In genomic region chr11:3841426-3842304, GRCh38 we compare ENCODE assay signal across 8 cellular contexts. TPM values are rescaled to one million over a fixed set of nuclear protein-coding genes. Genes with fewer than 3 reads are reported as not detected.
DNase-seq lines count a peak whose midpoint lies in the region; ATAC-seq, FAIRE-seq and TF ChIP-seq lines count a peak whose summit lies in the region.

No MANE protein-coding gene starts in this region.

- peak overlapping the region; percentile 65 for H4K5ac ChIP-seq in H1 (ENCODE audit: insufficient read length, low read depth, low read length)

- peak overlapping the region; percentile 71; the same call in 1 of the 2 replicates for H2BK5ac ChIP-seq in H1 (ENCODE audit: low read depth, low read length)

- peaks cover 10 to 14% of the 10 kb centered on the region in 2 experiments for H4K20me1 ChIP-seq in H1 (replicated peaks in 1 of 2; ENCODE audit: control insufficient read depth in 1 of 2, insufficient read depth in 2 of 2, low read length in 2 of 2)

- CTCF ChIA-PET in activated CD8-positive, alpha-beta T cell treated with anti-CD3 and anti-CD28 coated beads, Interleukin-2, amount 10 ng/mL, durations not matched to agents 7 days and 5 days (lab: Charles Lee): interaction anchor here (0.7 to 19.3 kb wide), 45 partner anchors 8 to 253 kb away, joined by 3 to 458 read pairs (median 4); partner anchors contain the start of genes NUP98, PGAP2, RRM1 and STIM1
- CTCF ChIA-PET in H1 (lab: Charles Lee; ENCODE audit: partially characterized antibody): interaction anchor here (0.7 to 20.2 kb wide), 19 partner anchors 10 to 228 kb away, joined by 3 to 422 read pairs (median 5); partner anchors contain the start of gene STIM1

- peak overlapping the region; percentile 25 for H3K56ac ChIP-seq in H1 (replicated peaks; ENCODE audit: insufficient read length, low read depth, low read length)

- 23% methylated on average over 37 of the region's 41 CpGs; no CpG with 5 or more reads in 1 of the 2 experiments for WGBS in H1 (ENCODE audit: extremely low coverage in 1 of 2, insufficient coverage in 1 of 2, insufficient read length in 1 of 2, insufficient replicate concordance in 2 of 2, low coverage in 1 of 2, low lambda C conversion rate in 2 of 2, missing lambda C conversion rate in 1 of 2), 2 experiments

- peaks cover 5 to 14% (median 8%) of the 10 kb centered on the region in 4 experiments; a peak in 4 of 7 replicates for H3K4me1 ChIP-seq in H1 (replicated peaks in 1 of 4; ENCODE audit: control insufficient read depth in 3 of 4, insufficient read depth in 4 of 4, low read length in 3 of 4)

- TF ChIP-seq CTCF in H1 (IDR thresholded peaks at IDR 0.05; ENCODE audit: control extremely low read depth in 1 of 3, insufficient read depth in 1 of 3, low read depth in 1 of 3, low read length in 3 of 3): peak; percentile 66 to 83 (median 72)

- TF ChIP-seq EP300 in H1 (IDR thresholded peaks at IDR 0.05; ENCODE audit: borderline replicate concordance in 1 of 2, low read depth in 2 of 2, low read length in 2 of 2): 0 out of 3 replicates have a peak, but pooled peaks of 1 of the 2 experiments have one; percentile 6

- peak overlapping the region; percentile 99 for H3K27ac Mint-ChIP-seq in activated CD8-positive, alpha-beta T cell treated with anti-CD3 and anti-CD28 coated beads, Interleukin-2, amount 10 ng/mL, durations not matched to agents 7 days and 5 days

- H3K9me3 ChIP-seq in H1 (ENCODE audit: insufficient read depth in 2 of 2, low read depth in 1 of 2, low read length in 1 of 2): no peaks in the 10 kb centered on the region

- ATAC-seq in GM19397 (IDR thresholded peaks at IDR 0.05; ENCODE audit: unreplicated experiment): peak; percentile 50
- ATAC-seq in HG03520 (IDR thresholded peaks at IDR 0.05; ENCODE audit: unreplicated experiment): peak; percentile 45
- ATAC-seq in activated CD8-positive, alpha-beta T cell treated with anti-CD3 and anti-CD28 coated beads, Interleukin-2, amount 10 ng/mL, durations not matched to agents 7 days and 5 days: peak; percentile 71
- ATAC-seq in stimulated activated naive CD8-positive, alpha-beta T cell treated with anti-CD3 and anti-CD28 coated beads, Interleukin-15, Interleukin-2, amounts not matched to agents 100 U/mL and 50 U/mL, for 24 hours: no peak

- no peak overlapping the region for H2BK15ac ChIP-seq in H1 (ENCODE audit: low read length)

- peak overlapping the region; percentile 81 for H3K4me3 Mint-ChIP-seq in activated CD8-positive, alpha-beta T cell treated with anti-CD3 and anti-CD28 coated beads, Interleukin-2, amount 10 ng/mL, durations not matched to agents 7 days and 5 days

- DNase-seq in Caki2 (ENCODE audit: low read depth) (peak; percentile 79), NCI-H69 (lab: John Stamatoyannopoulos, UW) (peak; percentile 93), H1 (ENCODE audit: low read depth in 1 of 2, low spot score in 2 of 2) (peak in 1 of 2 experiments; percentile 59), mesenteric fat pad (ENCODE audit: low spot score) (peak; percentile 94)
- peak; percentile 94 for DNase-seq in activated CD8-positive, alpha-beta T cell treated with anti-CD3 and anti-CD28 coated beads, Interleukin-2, amount 10 ng/mL, durations not matched to agents 7 days and 5 days
- DNase-seq in stimulated activated naive CD8-positive, alpha-beta T cell treated with anti-CD3 and anti-CD28 coated beads, Interleukin-15, Interleukin-2, amounts not matched to agents 100 U/mL and 50 U/mL, for 24 hours: peak; percentile 96

- H3K27me3 ChIP-seq in H1 (replicated peaks in 1 of 4; ENCODE audit: control insufficient read depth in 3 of 4, extremely low read depth in 1 of 4, insufficient read depth in 3 of 4, low read length in 3 of 4): peaks cover 0 to 3% (median 0%) of the 10 kb centered on the region in 4 experiments; a peak in 1 of 7 replicates

- no peak for FAIRE-seq in H1 (lab: Jason Lieb, UNC)

- H2BK20ac ChIP-seq in H1 (ENCODE audit: low read length): no peak overlapping the region

- peak overlapping the region; percentile 75 to 85 for H3K4me2 ChIP-seq in H1 (ENCODE audit: insufficient read depth in 1 of 2, low read depth in 2 of 2, low read length in 2 of 2)

- no peaks in the 10 kb centered on the region for H3K27me3 Mint-ChIP-seq in activated CD8-positive, alpha-beta T cell treated with anti-CD3 and anti-CD28 coated beads, Interleukin-2, amount 10 ng/mL, durations not matched to agents 7 days and 5 days (ENCODE audit: low read depth)

- peaks cover 14% of the 10 kb centered on the region for H3K79me1 ChIP-seq in H1 (ENCODE audit: low read depth, low read length)

- no peak overlapping the region for H3K27ac ChIP-seq in H1 (ENCODE audit: low read depth, low read length)

- H2BK12ac ChIP-seq in H1 (ENCODE audit: low read depth, low read length): no peak overlapping the region

- no peaks in the 10 kb centered on the region for H3K9me3 Mint-ChIP-seq in activated CD8-positive, alpha-beta T cell treated with anti-CD3 and anti-CD28 coated beads, Interleukin-2, amount 10 ng/mL, durations not matched to agents 7 days and 5 days (ENCODE audit: insufficient read depth)

- H3K4me3 ChIP-seq in H1 (ENCODE audit: extremely low read depth in 1 of 4, insufficient read depth in 2 of 4, low read depth in 3 of 4, low read length in 4 of 4): peak overlapping the region; percentile 36 to 97 (median 59)

- H3K14ac ChIP-seq in H1 (ENCODE audit: insufficient read length): no peak overlapping the region

- TF ChIP-seq RAD21 in H1 (IDR thresholded peaks at IDR 0.05 in 1 of 2, conservative IDR thresholded peaks at IDR 0.05 in 1 of 2; ENCODE audit: low read depth in 2 of 2, low read length in 2 of 2): peak; percentile 40 to 68; a peak in 3 of 4 replicates

- peak overlapping the region; percentile 83 for H3K18ac ChIP-seq in H1 (ENCODE audit: extremely low read depth, low read length)

- peak overlapping the region in 1 of 4 experiments; percentile 0; a peak in 1 of 7 replicates for H3K9ac ChIP-seq in H1 (replicated peaks in 1 of 4; ENCODE audit: extremely low read depth in 1 of 4, low read depth in 3 of 4, low read length in 3 of 4)

- H3K23me2 ChIP-seq in H1 (ENCODE audit: low read depth, low read length): peaks cover 10% of the 10 kb centered on the region

- peaks cover 0 to 3% (median 0%) of the 10 kb centered on the region in 4 experiments; a peak in 1 of 8 replicates for H3K36me3 ChIP-seq in H1 (ENCODE audit: control insufficient read depth in 2 of 4, insufficient read depth in 4 of 4, low read length in 3 of 4)

- H3K79me2 ChIP-seq in H1 (ENCODE audit: control insufficient read depth in 1 of 2, insufficient read depth in 2 of 2, low read length in 2 of 2): peaks cover 8 to 35% of the 10 kb centered on the region in 2 experiments

- H4K91ac ChIP-seq in H1 (replicated peaks; ENCODE audit: insufficient read length, low read length): peak overlapping the region; percentile 45

- no peak overlapping the region for H3K23ac ChIP-seq in H1 (ENCODE audit: insufficient read length)

- TF ChIP-seq POLR2A in H1 (IDR thresholded peaks at IDR 0.05; ENCODE audit: control extremely low read depth in 1 of 2, low read depth in 2 of 2, low read length in 2 of 2): no peak

- in situ Hi-C loops in Caki2 (cut with HindIII; ENCODE audit: low pct_unique_long_range_greater_than_20kb, low sequenced_read_pairs): no loop called here

- H2AFZ ChIP-seq in H1 (ENCODE audit: low read length): no peak overlapping the region

- POLR2A ChIA-PET in activated CD8-positive, alpha-beta T cell treated with anti-CD3 and anti-CD28 coated beads, Interleukin-2, amount 10 ng/mL, durations not matched to agents 7 days and 5 days (lab: Charles Lee): interaction anchor here (0.6 to 8.2 kb wide), 22 partner anchors 10 to 250 kb away, joined by 3 to 234 read pairs (median 5); partner anchors contain the start of genes NUP98, PGAP2 and STIM1
- POLR2A ChIA-PET in H1 (lab: Charles Lee; ENCODE audit: partially characterized antibody): interaction anchor here (0.6 to 5.7 kb wide), 4 partner anchors 13 to 427 kb away, joined by 3 to 29 read pairs (median 8); partner anchors contain the start of gene STIM1

- H2BK120ac ChIP-seq in H1 (replicated peaks; ENCODE audit: low read depth, low read length): no peak overlapping the region

- peaks cover 51% of the 10 kb centered on the region for H3K4me1 Mint-ChIP-seq in activated CD8-positive, alpha-beta T cell treated with anti-CD3 and anti-CD28 coated beads, Interleukin-2, amount 10 ng/mL, durations not matched to agents 7 days and 5 days (ENCODE audit: low read depth)

- no peak overlapping the region; the same call in 1 of the 2 replicates for H4K8ac ChIP-seq in H1 (ENCODE audit: extremely low read depth, insufficient read depth, low read length)

- peaks cover 31% of the 10 kb centered on the region for H3K36me3 Mint-ChIP-seq in activated CD8-positive, alpha-beta T cell treated with anti-CD3 and anti-CD28 coated beads, Interleukin-2, amount 10 ng/mL, durations not matched to agents 7 days and 5 days (ENCODE audit: low read depth)

- no peak overlapping the region for H3K4ac ChIP-seq in H1 (replicated peaks; ENCODE audit: insufficient read length, low read depth, low read length)

- H2AK5ac ChIP-seq in H1 (ENCODE audit: low read depth, low read length): no peak overlapping the region

RNA-seq across cellular contexts. Expression of gene RHOG, which starts 0.9 kb away (rescaled TPM):
- total RNA-seq in Caki2 (2014; rRNA removed; shearing (Covaris generic); ENCODE audit: low replicate concordance): 7.1 and 9.3 TPM in 2 replicates
- total RNA-seq in activated CD8-positive, alpha-beta T cell treated with anti-CD3 and anti-CD28 coated beads, Interleukin-2, amount 10 ng/mL, durations not matched to agents 7 days and 5 days: 100 to 1,000 TPM; 173 to 191 TPM
- total RNA-seq in H1 (2021; fragmentation: NEBNext Ultra II Directional; extraction: Animal tissue kit (Norgen Biotek cat#: 25700)): 28.3 and 31.2 TPM in 2 replicates
- 69.6 and 79.8 TPM in 2 replicates for polyA plus RNA-seq in H1 (2011; rRNA removed)
- 44.6 TPM for polyA plus RNA-seq in H1 (2011; cell fraction: cytosol; rRNA removed)
- polyA plus RNA-seq in H1 (2011; cell fraction: nucleus; rRNA removed): 50.4 TPM
- 34.2 to 46.4 TPM (median 43.0 TPM) in 4 replicates for polyA plus RNA-seq in H1 (2012, experiment 1 of 2)
- polyA plus RNA-seq in H1 (2012, experiment 2 of 2): 48.4 TPM
- 31.2 TPM for polyA plus RNA-seq in H1 (2013, experiment 1 of 2)
- polyA plus RNA-seq in H1 (2013, experiment 2 of 2): 28.8 TPM
- polyA minus RNA-seq in H1 (2011; rRNA and poly(A)+ RNA removed): 46.8 and 68.7 TPM in 2 replicates
- polyA minus RNA-seq in H1 (2011; cell fraction: cytosol; rRNA and poly(A)+ RNA removed): 34.2 TPM
- polyA minus RNA-seq in H1 (2011; cell fraction: nucleus; rRNA and poly(A)+ RNA removed): 31.7 TPM
- total RNA-seq in mesenteric fat pad: 83.3 TPM

RNA-seq across cellular contexts. Expression of gene STIM1, which starts 13.8 kb away (rescaled TPM):
- total RNA-seq in Caki2 (2014; rRNA removed; shearing (Covaris generic); ENCODE audit: low replicate concordance): 36.1 and 45.5 TPM in 2 replicates
- 100 to 1,000 TPM in 1 of 2 experiments, 10 to 100 TPM in 1; 97.3 to 104 TPM for total RNA-seq in activated CD8-positive, alpha-beta T cell treated with anti-CD3 and anti-CD28 coated beads, Interleukin-2, amount 10 ng/mL, durations not matched to agents 7 days and 5 days
- total RNA-seq in H1 (2021; fragmentation: NEBNext Ultra II Directional; extraction: Animal tissue kit (Norgen Biotek cat#: 25700)): 11.6 and 12.2 TPM in 2 replicates
- 11.1 and 17.9 TPM in 2 replicates for polyA plus RNA-seq in H1 (2011; rRNA removed)
- polyA plus RNA-seq in H1 (2011; cell fraction: cytosol; rRNA removed): 14.4 TPM
- 21.5 TPM for polyA plus RNA-seq in H1 (2011; cell fraction: nucleus; rRNA removed)
- 10.1 to 17.7 TPM (median 14.6 TPM) in 4 replicates for polyA plus RNA-seq in H1 (2012, experiment 1 of 2)
- polyA plus RNA-seq in H1 (2012, experiment 2 of 2): 10.8 TPM
- polyA plus RNA-seq in H1 (2013, experiment 1 of 2): 11.3 TPM
- polyA plus RNA-seq in H1 (2013, experiment 2 of 2): 12.8 TPM
- polyA minus RNA-seq in H1 (2011; rRNA and poly(A)+ RNA removed): 36.5 and 60.1 TPM in 2 replicates
- polyA minus RNA-seq in H1 (2011; cell fraction: cytosol; rRNA and poly(A)+ RNA removed): 14.2 TPM
- 18.3 TPM for polyA minus RNA-seq in H1 (2011; cell fraction: nucleus; rRNA and poly(A)+ RNA removed)
- total RNA-seq in mesenteric fat pad: 125 TPM

RNA-seq across cellular contexts. Expression of gene PGAP2, which starts 33.3 kb away (rescaled TPM):
- total RNA-seq in Caki2 (2014; rRNA removed; shearing (Covaris generic); ENCODE audit: low replicate concordance): 26.6 and 28.4 TPM in 2 replicates
- total RNA-seq in activated CD8-positive, alpha-beta T cell treated with anti-CD3 and anti-CD28 coated beads, Interleukin-2, amount 10 ng/mL, durations not matched to agents 7 days and 5 days: 10 to 100 TPM; 23.8 to 25.7 TPM
- 56.0 and 56.5 TPM in 2 replicates for total RNA-seq in H1 (2021; fragmentation: NEBNext Ultra II Directional; extraction: Animal tissue kit (Norgen Biotek cat#: 25700))
- 106 and 111 TPM in 2 replicates for polyA plus RNA-seq in H1 (2011; rRNA removed)
- polyA plus RNA-seq in H1 (2011; cell fraction: cytosol; rRNA removed): 68.7 TPM
- polyA plus RNA-seq in H1 (2011; cell fraction: nucleus; rRNA removed): 103 TPM
- 53.7 to 85.1 TPM (median 73.2 TPM) in 4 replicates for polyA plus RNA-seq in H1 (2012, experiment 1 of 2)
- 79.9 TPM for polyA plus RNA-seq in H1 (2012, experiment 2 of 2)
- polyA plus RNA-seq in H1 (2013, experiment 1 of 2): 63.9 TPM
- polyA plus RNA-seq in H1 (2013, experiment 2 of 2): 71.3 TPM
- polyA minus RNA-seq in H1 (2011; rRNA and poly(A)+ RNA removed): 82.7 and 110 TPM in 2 replicates
- 38.8 TPM for polyA minus RNA-seq in H1 (2011; cell fraction: cytosol; rRNA and poly(A)+ RNA removed)
- 46.2 TPM for polyA minus RNA-seq in H1 (2011; cell fraction: nucleus; rRNA and poly(A)+ RNA removed)
- 8.3 TPM for total RNA-seq in mesenteric fat pad

RNA-seq across cellular contexts. Expression of gene NUP98, which starts 44.3 kb away (rescaled TPM):
- total RNA-seq in Caki2 (2014; rRNA removed; shearing (Covaris generic); ENCODE audit: low replicate concordance): 79.6 and 89.6 TPM in 2 replicates
- 100 to 1,000 TPM; 106 to 108 TPM for total RNA-seq in activated CD8-positive, alpha-beta T cell treated with anti-CD3 and anti-CD28 coated beads, Interleukin-2, amount 10 ng/mL, durations not matched to agents 7 days and 5 days
- total RNA-seq in H1 (2021; fragmentation: NEBNext Ultra II Directional; extraction: Animal tissue kit (Norgen Biotek cat#: 25700)): 98.6 and 105 TPM in 2 replicates
- 243 and 261 TPM in 2 replicates for polyA plus RNA-seq in H1 (2011; rRNA removed)
- 159 TPM for polyA plus RNA-seq in H1 (2011; cell fraction: cytosol; rRNA removed)
- 309 TPM for polyA plus RNA-seq in H1 (2011; cell fraction: nucleus; rRNA removed)
- 49.4 to 93.4 TPM (median 84.2 TPM) in 4 replicates for polyA plus RNA-seq in H1 (2012, experiment 1 of 2)
- 12.2 TPM for polyA plus RNA-seq in H1 (2012, experiment 2 of 2)
- 75.9 TPM for polyA plus RNA-seq in H1 (2013, experiment 1 of 2)
- polyA plus RNA-seq in H1 (2013, experiment 2 of 2): 67.4 TPM
- polyA minus RNA-seq in H1 (2011; rRNA and poly(A)+ RNA removed): 379 and 432 TPM in 2 replicates
- 119 TPM for polyA minus RNA-seq in H1 (2011; cell fraction: cytosol; rRNA and poly(A)+ RNA removed)
- polyA minus RNA-seq in H1 (2011; cell fraction: nucleus; rRNA and poly(A)+ RNA removed): 161 TPM
- 78.7 TPM for total RNA-seq in mesenteric fat pad
